Comparison of ENCODE assay signal across 8 cellular contexts in the genomic region with DNA sequence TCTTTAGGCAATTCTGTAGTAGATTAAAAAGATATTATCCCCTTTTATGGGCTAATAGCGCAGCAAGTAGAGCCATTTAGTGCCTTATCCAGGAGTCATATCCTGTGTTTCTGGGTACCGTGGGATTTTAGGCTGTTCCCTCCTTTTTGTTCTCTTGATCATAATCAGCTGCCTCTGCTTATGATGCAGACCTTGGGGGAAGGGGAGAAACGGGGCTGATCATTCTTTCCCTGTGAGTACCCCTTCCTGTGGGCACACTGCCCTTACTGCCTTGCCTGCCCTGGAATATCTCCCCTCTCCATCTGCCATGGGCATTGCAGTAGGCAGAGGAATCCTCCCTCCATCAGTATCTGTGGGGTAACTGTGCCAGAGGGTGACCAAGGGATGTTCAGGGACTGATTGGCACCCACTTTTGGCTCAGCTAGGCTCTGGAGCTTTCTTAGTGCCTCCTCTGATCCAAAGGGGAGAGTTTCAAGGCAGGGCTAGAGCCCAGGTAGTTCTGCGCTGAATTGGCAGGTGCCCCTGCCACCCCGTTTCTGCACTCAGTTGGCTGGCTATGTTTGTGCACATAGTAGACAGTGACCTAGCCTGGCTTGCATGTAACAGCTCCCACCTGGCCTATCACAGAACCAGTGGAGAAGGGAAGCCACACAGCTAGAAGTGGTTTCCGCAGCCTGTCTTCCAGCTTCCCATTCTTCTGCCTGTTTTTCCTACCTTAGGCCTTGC.
A peak's percentile ranks its signal among the peaks of the same experiment; 100 is the strongest.
DNase-seq lines count a peak whose midpoint lies in the region; TF ChIP-seq lines count a peak whose summit lies in the region.

No MANE protein-coding gene starts in this region.

- no peaks in the 10 kb centered on the region for H3K9me3 ChIP-seq in breast epithelium

- peaks cover 0 to 5% of the 10 kb centered on the region in 2 donors for H3K4me1 ChIP-seq in breast epithelium

- H3K36me3 Mint-ChIP-seq in nephron (ENCODE audit: low read depth): peaks cover 4% of the 10 kb centered on the region
- peaks cover 28 to 56% (median 32%) of the 10 kb centered on the region in 3 donors for H3K36me3 Mint-ChIP-seq in immature natural killer cell

- H3K9me3 Mint-ChIP-seq in nephron: no peaks in the 10 kb centered on the region
- H3K9me3 Mint-ChIP-seq in immature natural killer cell: no peaks in the 10 kb centered on the region

- no peak for TF ChIP-seq CTCF in HL-60 (IDR thresholded peaks at IDR 0.05; ENCODE audit: insufficient read depth, low read length)
- no peak for TF ChIP-seq CTCF in breast epithelium (IDR thresholded peaks at IDR 0.05)
- no peak for TF ChIP-seq CTCF in nephron (IDR thresholded peaks at IDR 0.05; ENCODE audit: unreplicated experiment in 3 of 3)

- H3K4me3 Mint-ChIP-seq in nephron (no peak overlapping the region), immature natural killer cell (no peak overlapping the region)

- DNase-seq in COLO829 (ENCODE audit: low spot score) (peak; percentile 74), HL-60 (ENCODE audit: low read depth in 1 of 2, low spot score in 1 of 2) (peak in 1 of 2 experiments; percentile 58), breast epithelium (ENCODE audit: low spot score in 2 of 2) (no peak), immature natural killer cell (no peak), mesenteric fat pad (ENCODE audit: low spot score) (no peak), GM19240 (ENCODE audit: insufficient read length, low spot score) (no peak)
- no peak for DNase-seq in stimulated activated CD4-positive, alpha-beta T cell treated with anti-CD3 and anti-CD28 coated beads, Interleukin-2, amount 100 ng/mL, for 48 hours

- H3K4me1 Mint-ChIP-seq in nephron: peaks cover 35% of the 10 kb centered on the region
- no peaks in the 10 kb centered on the region for H3K4me1 Mint-ChIP-seq in immature natural killer cell

- H3K27ac Mint-ChIP-seq in nephron (peak overlapping the region; percentile 39 to 81 (median 65)), immature natural killer cell (no peak overlapping the region)

- no peaks in the 10 kb centered on the region for H3K36me3 ChIP-seq in breast epithelium

- no peak for TF ChIP-seq POLR2A in breast epithelium (IDR thresholded peaks at IDR 0.05)

- intact Hi-C loops in breast epithelium (cut with DNase I; ENCODE audit: low total_unique reads): no loop called here

- peak overlapping the region; percentile 69 for H3K27ac ChIP-seq in HL-60 (replicated peaks)
- H3K27ac ChIP-seq in breast epithelium: peak overlapping the region; percentile 63 to 77

- no peaks in the 10 kb centered on the region for H3K27me3 ChIP-seq in HL-60 (ENCODE audit: insufficient read depth, poor library complexity, severe bottlenecking)
- H3K27me3 ChIP-seq in breast epithelium: no peaks in the 10 kb centered on the region

- H3K4me3 ChIP-seq in HL-60 (replicated peaks; ENCODE audit: insufficient read depth, low read length) (no peak overlapping the region), breast epithelium (no peak overlapping the region)

- no peaks in the 10 kb centered on the region for H3K27me3 Mint-ChIP-seq in nephron (ENCODE audit: low read depth)
- no peaks in the 10 kb centered on the region for H3K27me3 Mint-ChIP-seq in immature natural killer cell (ENCODE audit: low read depth in 3 of 3)

Comparison
In these comparisons a context has a peak if more than half of its experiments do, and no peak if none do; other contexts are left out.
1. H3K27ac Mint-ChIP-seq: peak in nephron (3 of 3); none in immature natural killer cell (0 of 6).